In the genomic region with DNA sequence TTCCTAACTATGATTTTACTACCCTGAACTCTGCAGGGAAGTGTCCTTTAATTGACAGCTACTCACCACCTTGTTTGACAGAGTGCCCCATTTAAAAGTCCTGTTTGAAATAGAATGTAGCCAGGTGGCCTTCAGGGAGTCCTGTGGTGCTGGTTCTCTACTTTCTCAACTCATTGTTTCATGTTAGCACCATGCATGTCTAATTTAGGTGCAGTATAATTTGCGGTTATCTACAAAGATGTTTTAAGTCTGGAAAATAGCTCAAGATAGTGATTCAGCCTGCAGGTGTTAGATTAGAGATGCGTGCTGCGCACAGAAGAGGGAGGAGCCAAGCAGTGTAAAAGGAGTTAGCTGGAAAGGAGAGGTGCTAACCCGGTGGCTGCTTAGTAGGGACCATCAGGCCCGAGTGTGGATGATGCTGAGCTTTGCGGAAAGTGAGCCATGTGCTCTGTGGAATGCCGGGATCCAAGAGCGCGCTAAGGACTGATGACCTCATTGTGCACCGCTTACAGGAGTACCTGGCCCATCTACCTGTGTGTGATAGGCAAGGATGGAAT, we compare ENCODE assay signal across 8 cellular contexts. TPM values are rescaled to one million over a fixed set of nuclear protein-coding genes. Genes with fewer than 3 reads are reported as not detected.
DNase-seq lines count a peak whose midpoint lies in the region; TF ChIP-seq lines count a peak whose summit lies in the region.

No MANE protein-coding gene starts in this region.

- peaks cover 6 to 15% of the 10 kb centered on the region in 2 donors for H3K36me3 Mint-ChIP-seq in CD14-positive monocyte
- peaks cover 20% of the 10 kb centered on the region for H3K36me3 Mint-ChIP-seq in activated CD4-positive, alpha-beta T cell treated with anti-CD3 and anti-CD28 coated beads, Interleukin-2, amount 10 ng/mL, durations not matched to agents 7 days and 5 days (ENCODE audit: low read depth)

- CTCF ChIA-PET in activated CD4-positive, alpha-beta T cell treated with anti-CD3 and anti-CD28 coated beads, Interleukin-2, amount 10 ng/mL, durations not matched to agents 7 days and 5 days (lab: Charles Lee), result interaction anchor here (1.0 to 3.0 kb wide), 13 partner anchors 9 to 31 kb away, joined by 3 to 11 read pairs (median 5); a partner anchor contains a TSS

- H3K9me3 ChIP-seq in effector memory CD4-positive, alpha-beta T cell (ENCODE audit: control insufficient read depth, low read length), result no peaks in the 10 kb centered on the region
- no peaks in the 10 kb centered on the region for H3K9me3 ChIP-seq in neuron (ENCODE audit: low read length)

- intact Hi-C loops in CD14-positive monocyte (cut with micrococcal nuclease), result loop anchor here (2.0 to 10.0 kb wide), 2 partner anchors 26 to 256 kb away; a partner anchor contains a TSS

- H3K9me3 Mint-ChIP-seq in CD14-positive monocyte, result peaks cover 0 to 2% (median 0%) of the 10 kb centered on the region in 7 donors
- no peaks in the 10 kb centered on the region for H3K9me3 Mint-ChIP-seq in activated CD4-positive, alpha-beta T cell treated with anti-CD3 and anti-CD28 coated beads, Interleukin-2, amount 10 ng/mL, durations not matched to agents 7 days and 5 days

- in situ Hi-C loops in KBM-7 (cut with MboI; ENCODE audit: low pct_unique_long_range_greater_than_20kb, low sequenced_read_pairs), result no loop called here

- H2AFZ ChIP-seq in neuron (ENCODE audit: low read depth, low read length), result no peak overlapping the region

- POLR2A ChIA-PET in activated CD4-positive, alpha-beta T cell treated with anti-CD3 and anti-CD28 coated beads, Interleukin-2, amount 10 ng/mL, durations not matched to agents 7 days and 5 days (lab: Charles Lee), result interaction anchor here (0.7 to 1.7 kb wide), 3 partner anchors 19 to 27 kb away, joined by 3 to 9 read pairs (median 4); no protein-coding TSS in a partner anchor

- no peaks in the 10 kb centered on the region for H3K27me3 ChIP-seq in effector memory CD4-positive, alpha-beta T cell (replicated peaks; ENCODE audit: control insufficient read depth, insufficient read depth, low read length, poor library complexity, severe bottlenecking)
- H3K27me3 ChIP-seq in neuron (ENCODE audit: insufficient read depth, low read length), result no peaks in the 10 kb centered on the region

- H3K27ac ChIP-seq in effector memory CD4-positive, alpha-beta T cell (ENCODE audit: insufficient read depth, low read length, poor library complexity, severe bottlenecking), result peak overlapping the region; percentile 86

- peak; percentile 38 for TF ChIP-seq POLR2A in GM19099 (IDR thresholded peaks at IDR 0.05; ENCODE audit: extremely low read depth, insufficient read length, low read depth)

- DNase-seq in CD14-positive monocyte (ENCODE audit: low spot score) (no peak), KBM-7 (peak; percentile 45), GF-D8 (lab: John Stamatoyannopoulos, UW) (no peak), iPS-NIHi11 (ENCODE audit: low spot score) (no peak)
- DNase-seq in activated CD4-positive, alpha-beta T cell treated with anti-CD3 and anti-CD28 coated beads, Interleukin-2, amount 10 ng/mL, durations not matched to agents 7 days and 5 days, result peak; percentile 69
- DNase-seq in effector memory CD4-positive, alpha-beta T cell, result peak; percentile 41 to 65 (median 46)

- peak overlapping the region; percentile 83 for H3K4me3 Mint-ChIP-seq in CD14-positive monocyte
- peak overlapping the region; percentile 84 for H3K4me3 Mint-ChIP-seq in activated CD4-positive, alpha-beta T cell treated with anti-CD3 and anti-CD28 coated beads, Interleukin-2, amount 10 ng/mL, durations not matched to agents 7 days and 5 days

- peaks cover 0 to 1% (median 0%) of the 10 kb centered on the region in 3 donors for H3K27me3 Mint-ChIP-seq in CD14-positive monocyte (ENCODE audit: low read depth in 3 of 3)
- H3K27me3 Mint-ChIP-seq in activated CD4-positive, alpha-beta T cell treated with anti-CD3 and anti-CD28 coated beads, Interleukin-2, amount 10 ng/mL, durations not matched to agents 7 days and 5 days, result no peaks in the 10 kb centered on the region

- H3K27ac Mint-ChIP-seq in CD14-positive monocyte, result peak overlapping the region in 4 of 7 donors; percentile 53 to 81 (median 71)
- H3K27ac Mint-ChIP-seq in activated CD4-positive, alpha-beta T cell treated with anti-CD3 and anti-CD28 coated beads, Interleukin-2, amount 10 ng/mL, durations not matched to agents 7 days and 5 days, result peak overlapping the region; percentile 93

- H3K36me3 ChIP-seq in effector memory CD4-positive, alpha-beta T cell (ENCODE audit: control insufficient read depth, insufficient read depth, low read length), result no peaks in the 10 kb centered on the region
- peaks cover 3% of the 10 kb centered on the region for H3K36me3 ChIP-seq in neuron (ENCODE audit: insufficient read depth, low read length)

- peaks cover 25% of the 10 kb centered on the region for H3K4me1 Mint-ChIP-seq in CD14-positive monocyte
- peaks cover 60% of the 10 kb centered on the region for H3K4me1 Mint-ChIP-seq in activated CD4-positive, alpha-beta T cell treated with anti-CD3 and anti-CD28 coated beads, Interleukin-2, amount 10 ng/mL, durations not matched to agents 7 days and 5 days

- peak overlapping the region; percentile 77 for H3K4me3 ChIP-seq in effector memory CD4-positive, alpha-beta T cell (ENCODE audit: insufficient read depth, low read depth, low read length, poor library complexity, severe bottlenecking)
- H3K4me3 ChIP-seq in neuron (ENCODE audit: low read length), result peak overlapping the region; percentile 61

- peaks cover 18% of the 10 kb centered on the region for H3K4me1 ChIP-seq in effector memory CD4-positive, alpha-beta T cell (ENCODE audit: control insufficient read depth, insufficient read depth, low read length, poor library complexity, severe bottlenecking)
- peaks cover 11% of the 10 kb centered on the region for H3K4me1 ChIP-seq in neuron (ENCODE audit: insufficient read depth, low read length)

- no peak for TF ChIP-seq CTCF in CD14-positive monocyte (IDR thresholded peaks at IDR 0.05)

RNA-seq across cellular contexts. Expression of a gene that starts 1.2 kb away (rescaled TPM):
- polyA plus RNA-seq in CD14-positive monocyte, result 10 to 100 TPM; 38.5 to 51.4 TPM
- 100 to 1,000 TPM; 134 TPM for total RNA-seq in activated CD4-positive, alpha-beta T cell treated with anti-CD3 and anti-CD28 coated beads, Interleukin-2, amount 10 ng/mL, durations not matched to agents 7 days and 5 days

RNA-seq across cellular contexts. Expression of a gene that starts 22.4 kb away (rescaled TPM):
- 100 to 1,000 TPM; 119 to 135 TPM for polyA plus RNA-seq in CD14-positive monocyte
- 100 to 1,000 TPM; 414 to 457 TPM for total RNA-seq in activated CD4-positive, alpha-beta T cell treated with anti-CD3 and anti-CD28 coated beads, Interleukin-2, amount 10 ng/mL, durations not matched to agents 7 days and 5 days

Comparison
In these comparisons a context has a peak if more than half of its experiments do, and no peak if none do; other contexts are left out.
1. DNase-seq: peak in KBM-7 (single experiment), activated CD4-positive, alpha-beta T cell treated with anti-CD3 and anti-CD28 coated beads, Interleukin-2, amount 10 ng/mL, durations not matched to agents 7 days and 5 days (single experiment) and effector memory CD4-positive, alpha-beta T cell (3 of 3); none in CD14-positive monocyte (single experiment), GF-D8 (single experiment) and iPS-NIHi11 (single experiment).